Comparison of ENCODE assay signal across 9 cellular contexts in the genomic region with DNA sequence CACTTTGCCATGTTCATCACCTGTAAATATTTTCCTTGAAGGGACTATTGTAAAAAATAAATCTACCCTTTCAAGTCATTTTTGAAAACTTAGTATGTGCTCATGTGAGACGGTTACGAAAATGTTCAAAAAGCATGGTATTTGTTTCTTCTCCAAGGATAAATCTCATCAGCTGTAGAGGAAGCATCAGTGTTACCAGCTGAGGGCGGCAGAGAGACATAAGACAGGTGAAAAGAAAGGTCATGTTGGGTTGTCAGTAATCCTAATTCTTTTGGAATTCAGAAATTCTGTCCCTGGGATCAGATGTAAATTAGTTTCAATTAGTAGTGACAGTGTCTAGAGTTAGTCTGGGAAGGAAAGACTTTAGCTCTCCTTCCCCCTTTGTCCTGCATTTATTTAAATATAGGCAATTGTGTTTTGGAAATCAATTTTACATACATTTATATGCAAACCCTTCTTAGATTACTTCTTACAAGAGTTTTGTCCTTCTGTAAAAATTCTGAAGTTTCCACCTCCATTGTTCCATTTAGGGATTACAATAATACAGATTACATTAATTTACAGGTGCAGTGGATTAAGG.
A peak's percentile ranks its signal among the peaks of the same experiment; 100 is the strongest.
DNase-seq lines count a peak whose midpoint lies in the region; TF ChIP-seq lines count a peak whose summit lies in the region.
"Had no signal": no experiment of that assay in that cellular context is flagged by ENCODE, and none has a peak within 500 bp of the region (broad histone marks: within the 10 kb centered on the region; RNA-seq: fewer than 3 reads in every experiment).

No MANE protein-coding gene starts in this region.

- H3K9me3 ChIP-seq in osteoblast (ENCODE audit: low read depth, low read length) (peaks cover under 1% of the 10 kb centered on the region), suprapubic skin (no peaks in the 10 kb centered on the region), ascending aorta (no peaks in the 10 kb centered on the region)

- peaks cover 17% of the 10 kb centered on the region for H3K9me3 Mint-ChIP-seq in activated T-cell treated with anti-CD3 and anti-CD28 coated beads, Interleukin-2, amount 50 U/mL, for 24 hours

- intact Hi-C loops in ascending aorta (cut with DNase I), result no loop called here

- DNase-seq in NCI-H524 (lab: John Stamatoyannopoulos, UW) (peak; percentile 25 to 56), NCI-H524 treated with DMSO at 0.1 percent for 48 hours (lab: John Stamatoyannopoulos, UW) (no peak), NCI-H748 (lab: John Stamatoyannopoulos, UW; ENCODE audit: unreplicated experiment) (peak; percentile 86), ecto neural progenitor cell (ENCODE audit: low spot score) (peak; percentile 49), osteoblast (ENCODE audit: insufficient read length, low spot score, missing footprints) (no peak), suprapubic skin (ENCODE audit: low spot score in 2 of 2) (no peak), ascending aorta (ENCODE audit: low spot score in 2 of 2) (no peak)
- no peak for DNase-seq in activated T-cell treated with anti-CD3 and anti-CD28 coated beads, Interleukin-2, amount 50 U/mL, for 24 hours

- peak; percentile 15 for TF ChIP-seq CTCF in osteoblast (IDR thresholded peaks at IDR 0.05; ENCODE audit: extremely low read depth, low read depth, low read length)
- TF ChIP-seq CTCF in suprapubic skin (IDR thresholded peaks at IDR 0.05), result no peak
- TF ChIP-seq CTCF in ascending aorta (IDR thresholded peaks at IDR 0.05), result peak in 1 of 3 experiments; percentile 20

- no peak overlapping the region for H2AFZ ChIP-seq in osteoblast (ENCODE audit: low read length)

- no peaks in the 10 kb centered on the region for H4K20me1 ChIP-seq in osteoblast (ENCODE audit: insufficient read depth, low read length)

- no peaks in the 10 kb centered on the region for H3K79me2 ChIP-seq in osteoblast (ENCODE audit: insufficient read depth, low read length)

- H3K27ac ChIP-seq in osteoblast (ENCODE audit: low read depth, low read length) (no peak overlapping the region), suprapubic skin (no peak overlapping the region), ascending aorta (no peak overlapping the region)

- H3K27me3 Mint-ChIP-seq in activated T-cell treated with anti-CD3 and anti-CD28 coated beads, Interleukin-2, amount 50 U/mL, for 24 hours, result no peaks in the 10 kb centered on the region
- H3K27me3 Mint-ChIP-seq: B cell had no signal

- H3K4me3 Mint-ChIP-seq in activated T-cell treated with anti-CD3 and anti-CD28 coated beads, Interleukin-2, amount 50 U/mL, for 24 hours, result no peak overlapping the region
- H3K4me3 Mint-ChIP-seq: B cell had no signal

- no peak for TF ChIP-seq POLR2A in suprapubic skin (IDR thresholded peaks at IDR 0.05)

- H3K4me3 ChIP-seq in osteoblast (ENCODE audit: insufficient read depth, low read length) (no peak overlapping the region), suprapubic skin (no peak overlapping the region), ascending aorta (no peak overlapping the region)

- H3K27me3 ChIP-seq in osteoblast (ENCODE audit: insufficient read depth, low read length), result no peaks in the 10 kb centered on the region
- no peaks in the 10 kb centered on the region for H3K27me3 ChIP-seq in suprapubic skin
- H3K27me3 ChIP-seq in ascending aorta, result no peaks in the 10 kb centered on the region

- no peak overlapping the region for H3K27ac Mint-ChIP-seq in activated T-cell treated with anti-CD3 and anti-CD28 coated beads, Interleukin-2, amount 50 U/mL, for 24 hours
- H3K27ac Mint-ChIP-seq: B cell had no signal

- WGBS in suprapubic skin, result 31% methylated on average over 3 of the region's 3 CpGs

- TF ChIP-seq EP300 in suprapubic skin (IDR thresholded peaks at IDR 0.05), result no peak

- no peaks in the 10 kb centered on the region for H3K36me3 Mint-ChIP-seq in activated T-cell treated with anti-CD3 and anti-CD28 coated beads, Interleukin-2, amount 50 U/mL, for 24 hours (ENCODE audit: low read depth)

- no peaks in the 10 kb centered on the region for H3K4me1 Mint-ChIP-seq in activated T-cell treated with anti-CD3 and anti-CD28 coated beads, Interleukin-2, amount 50 U/mL, for 24 hours (ENCODE audit: low read depth)
- H3K4me1 Mint-ChIP-seq: B cell had no signal

- no peak overlapping the region for H3K4me2 ChIP-seq in osteoblast (ENCODE audit: insufficient read depth, low read length)

- H3K36me3 ChIP-seq in osteoblast (ENCODE audit: insufficient read depth, low read length), result no peaks in the 10 kb centered on the region
- no peaks in the 10 kb centered on the region for H3K36me3 ChIP-seq in suprapubic skin
- no peaks in the 10 kb centered on the region for H3K36me3 ChIP-seq in ascending aorta

- H3K4me1 ChIP-seq in osteoblast (ENCODE audit: insufficient read depth, low read length), result no peaks in the 10 kb centered on the region
- no peaks in the 10 kb centered on the region for H3K4me1 ChIP-seq in suprapubic skin
- no peaks in the 10 kb centered on the region for H3K4me1 ChIP-seq in ascending aorta

Comparison
In these comparisons a context has a peak if more than half of its experiments do, and no peak if none do; other contexts are left out.
1. DNase-seq: peak in NCI-H524 (2 of 2), NCI-H748 (single experiment) and ecto neural progenitor cell (single experiment); none in NCI-H524 treated with DMSO at 0.1 percent for 48 hours (single experiment), osteoblast (single experiment), suprapubic skin (0 of 2), ascending aorta (0 of 2) and activated T-cell treated with anti-CD3 and anti-CD28 coated beads, Interleukin-2, amount 50 U/mL, for 24 hours (single experiment).